In genomic region chr7:155333346-155334234, GRCh38 we compare ENCODE assay signal across 1 cellular context.
TF ChIP-seq lines count a peak whose summit lies in the region.

No MANE protein-coding gene starts in this region.

TF ChIP-seq in HCT116, 20 proteins besides CTCF, POLR2A, EP300 and RAD21 (continued from another document):
- TF ChIP-seq REST (IDR thresholded peaks at IDR 0.05; ENCODE audit: low read depth), result no peak
- TF ChIP-seq CBX3 (IDR thresholded peaks at IDR 0.05; ENCODE audit: low read depth), result no peak
- no peak for TF ChIP-seq EZH2phosphoT487 (IDR thresholded peaks at IDR 0.05; ENCODE audit: borderline replicate concordance)
- no peak for TF ChIP-seq ZFX (IDR thresholded peaks at IDR 0.05)
- TF ChIP-seq CEBPB (IDR thresholded peaks at IDR 0.05; ENCODE audit: low read depth), result no peak
- TF ChIP-seq SP1 (IDR thresholded peaks at IDR 0.05; ENCODE audit: low read depth), result no peak
- no peak for TF ChIP-seq ZNF274 (IDR thresholded peaks at IDR 0.05; ENCODE audit: low read depth, low read length)
